Comparison of ENCODE assay signal across 1 cellular context in genomic region chr21:38660333-38661295, GRCh38.
TF ChIP-seq lines count a peak whose summit lies in the region.

No MANE protein-coding gene starts in this region.

TF ChIP-seq in GM23338, 12 proteins besides CTCF, POLR2A, EP300 and RAD21 (continued from another document):
- TF ChIP-seq REST (IDR thresholded peaks at IDR 0.05; ENCODE audit: unreplicated experiment): no peak
- no peak for TF ChIP-seq EZH2 (IDR thresholded peaks at IDR 0.05; ENCODE audit: low read depth, unreplicated experiment)
- no peak for TF ChIP-seq JUNB (IDR thresholded peaks at IDR 0.05; ENCODE audit: unreplicated experiment)
- TF ChIP-seq ETS1 (IDR thresholded peaks at IDR 0.05): no peak
- no peak for TF ChIP-seq POLR2AphosphoS5 (IDR thresholded peaks at IDR 0.05; ENCODE audit: low read depth)
